ENCODE assay signal across 20 cellular contexts in the genomic region with DNA sequence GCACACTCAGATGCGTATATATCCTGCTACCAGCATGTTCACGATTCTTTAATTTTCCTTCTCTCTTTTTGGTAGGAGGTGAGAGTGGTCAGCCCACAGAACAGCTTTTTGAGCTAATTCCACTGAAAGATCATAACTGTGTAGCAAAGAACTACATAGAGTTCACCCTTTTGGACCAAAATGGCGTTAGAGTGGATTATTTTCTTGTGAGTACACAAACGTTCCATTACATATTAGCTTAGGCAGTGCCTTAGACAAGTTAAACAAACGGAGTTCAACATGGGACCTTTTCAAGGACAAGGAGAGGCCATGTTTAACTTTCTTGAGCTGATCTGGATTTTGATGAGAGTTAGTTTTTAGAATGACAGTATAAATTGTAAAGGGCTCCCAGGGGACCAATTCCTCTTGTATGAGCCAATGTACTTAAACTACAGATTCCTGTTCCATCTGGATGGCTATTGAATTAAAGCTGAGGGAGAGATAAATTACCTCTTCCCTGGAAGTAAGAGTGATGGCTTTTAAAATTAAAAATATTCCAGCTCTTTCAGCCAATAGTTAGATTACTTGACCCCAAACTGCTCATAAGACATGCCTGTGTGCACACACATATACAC. TPM values are rescaled to one million over a fixed set of nuclear protein-coding genes. Genes with fewer than 3 reads are reported as not detected.
DNase-seq lines count a peak whose midpoint lies in the region; ATAC-seq, FAIRE-seq and TF ChIP-seq lines count a peak whose summit lies in the region.
"Had no signal": no experiment of that assay in that cellular context is flagged by ENCODE, and none has a peak within 500 bp of the region (broad histone marks: within the 10 kb centered on the region; RNA-seq: fewer than 3 reads in every experiment).

No MANE protein-coding gene starts in this region.

- no peaks in the 10 kb centered on the region for H3K27me3 Mint-ChIP-seq in CD8-positive, alpha-beta memory T cell
- no peaks in the 10 kb centered on the region for H3K27me3 Mint-ChIP-seq in activated T-helper 17 cell treated with anti-CD3 and anti-CD28 coated beads, Interleukin-2, amount 50 U/mL, for 72 hours

- H3K36me3 ChIP-seq in A673 (ENCODE audit: insufficient read depth, low read length, poor library complexity, severe bottlenecking) (no peaks in the 10 kb centered on the region), mesenchymal stem cell (ENCODE audit: control insufficient read depth in 1 of 2, insufficient read depth in 2 of 2, low read depth in 1 of 2, low read length in 2 of 2) (peaks cover 0 to 36% of the 10 kb centered on the region in 2 experiments)
- H3K36me3 ChIP-seq in CD8-positive, alpha-beta memory T cell (ENCODE audit: insufficient read depth, low read length), result peaks cover 72% of the 10 kb centered on the region

- H2BK5ac ChIP-seq in mesenchymal stem cell (ENCODE audit: low read depth, low read length, poor library complexity, severe bottlenecking), result no peak overlapping the region

- H3K27me3 ChIP-seq in A673 (replicated peaks; ENCODE audit: insufficient read depth, low read depth, low read length, poor library complexity), result no peaks in the 10 kb centered on the region
- no peaks in the 10 kb centered on the region for H3K27me3 ChIP-seq in CD8-positive, alpha-beta memory T cell (ENCODE audit: insufficient read depth, low read length, poor library complexity, severe bottlenecking)
- H3K27me3 ChIP-seq in mesenchymal stem cell (ENCODE audit: control insufficient read depth in 1 of 2, insufficient read depth in 1 of 2, low read length in 2 of 2), result no peaks in the 10 kb centered on the region
- H3K27me3 ChIP-seq: upper lobe of left lung had no signal

- H3K36me3 Mint-ChIP-seq in CD8-positive, alpha-beta memory T cell, result peaks cover 9 to 86% (median 20%) of the 10 kb centered on the region in 3 donors
- peaks cover 95% of the 10 kb centered on the region for H3K36me3 Mint-ChIP-seq in activated T-helper 17 cell treated with anti-CD3 and anti-CD28 coated beads, Interleukin-2, amount 50 U/mL, for 72 hours (ENCODE audit: low read depth)

- H2BK120ac ChIP-seq in mesenchymal stem cell (ENCODE audit: low read depth, low read length), result no peak overlapping the region

- peak overlapping the region; percentile 10 to 84 (median 54) for H3K27ac Mint-ChIP-seq in CD8-positive, alpha-beta memory T cell
- H3K27ac Mint-ChIP-seq in activated T-helper 17 cell treated with anti-CD3 and anti-CD28 coated beads, Interleukin-2, amount 50 U/mL, for 72 hours, result peak overlapping the region; percentile 5

- POLR2A ChIA-PET in A673 (lab: Charles Lee; ENCODE audit: low non-redundant PET), result interaction anchor here (0.6 kb wide), 1 partner anchor 1338 kb away, joined by 4 read pairs; no protein-coding TSS in a partner anchor
- POLR2A ChIA-PET in CD8-positive, alpha-beta memory T cell (lab: Charles Lee), result interaction anchor here (0.6 kb wide), 1 partner anchor 14 kb away, joined by 3 read pairs; no protein-coding TSS in a partner anchor

- peak; percentile 55 for DNase-seq in A673 (ENCODE audit: low spot score)
- DNase-seq in CD8-positive, alpha-beta memory T cell, result no peak
- no peak for DNase-seq in mesenchymal stem cell
- DNase-seq in NCI-H1930 (lab: John Stamatoyannopoulos, UW), result no peak
- DNase-seq in KG1 (lab: John Stamatoyannopoulos, UW), result no peak
- DNase-seq in RCC 7860 (ENCODE audit: low spot score), result no peak
- no peak for DNase-seq in NCI-H2227 treated with DMSO at 0.1 percent for 48 hours (lab: John Stamatoyannopoulos, UW)
- DNase-seq: AML-193; effector memory CD4-positive, alpha-beta T cell; NCI-H2029 treated with DMSO at 0.1 percent for 48 hours; right cardiac atrium; SHP77 treated with DMSO at 0.1 percent for 48 hours; stimulated activated CD4-positive, alpha-beta T cell treated with anti-CD3 and anti-CD28 coated beads, Interleukin-2, amount 100 ng/mL, for 48 hours; stimulated activated CD8-positive, alpha-beta memory T cell treated with anti-CD3 and anti-CD28 coated beads, Interleukin-4, amount 100 ng/mL, for 48 hours; T-helper 9 cell; upper lobe of left lung had no signal

- H3K27ac ChIP-seq in A673 (ENCODE audit: low read depth, low read length, poor library complexity, severe bottlenecking) (no peak overlapping the region), mesenchymal stem cell (ENCODE audit: low read length, poor library complexity, severe bottlenecking) (no peak overlapping the region)
- H3K27ac ChIP-seq in CD8-positive, alpha-beta memory T cell (ENCODE audit: low read depth, low read length), result no peak overlapping the region
- H3K27ac ChIP-seq: upper lobe of left lung had no signal

- no peak overlapping the region for H3K9ac ChIP-seq in mesenchymal stem cell (ENCODE audit: low read length)

- TF ChIP-seq CTCF in A673 (conservative IDR thresholded peaks at IDR 0.05; ENCODE audit: low read depth, low read length), result no peak

- no TSS peak for BruUV-seq in A673 (replicated peaks; lab: Mats Ljungman, UMichigan)

- H3K14ac ChIP-seq in mesenchymal stem cell (ENCODE audit: low read length in 2 of 2), result no peak overlapping the region

- no peak for ATAC-seq in activated T-helper 17 cell treated with anti-CD3 and anti-CD28 coated beads, Interleukin-2, amount 50 U/mL, for 72 hours (replicated peaks)
- ATAC-seq: right cardiac atrium had no signal

- H3K4me1 ChIP-seq in A673 (ENCODE audit: insufficient read depth, low read length, poor library complexity, severe bottlenecking) (no peaks in the 10 kb centered on the region), mesenchymal stem cell (ENCODE audit: control insufficient read depth, insufficient read depth, low read depth, low read length) (peaks cover 6% of the 10 kb centered on the region)
- peaks cover 10% of the 10 kb centered on the region for H3K4me1 ChIP-seq in CD8-positive, alpha-beta memory T cell (ENCODE audit: insufficient read depth, low read length)
- H3K4me1 ChIP-seq: upper lobe of left lung had no signal

- H3K4me3 Mint-ChIP-seq in CD8-positive, alpha-beta memory T cell, result no peak overlapping the region
- no peak overlapping the region for H3K4me3 Mint-ChIP-seq in activated T-helper 17 cell treated with anti-CD3 and anti-CD28 coated beads, Interleukin-2, amount 50 U/mL, for 72 hours

- intact Hi-C loops in A673 (cut with micrococcal nuclease; ENCODE audit: unreplicated experiment), result no loop called here

- 93% methylated on average over 5 of the region's 5 CpGs for WGBS in mesenchymal stem cell

- H2BK12ac ChIP-seq in mesenchymal stem cell (ENCODE audit: low read length in 2 of 2), result peak overlapping the region in 1 of 2 experiments; percentile 39

- H3K4me3 ChIP-seq in A673 (ENCODE audit: low read depth, low read length, poor library complexity, severe bottlenecking) (no peak overlapping the region), mesenchymal stem cell (ENCODE audit: insufficient read depth in 1 of 2, low read depth in 1 of 2, low read length in 2 of 2) (no peak overlapping the region)
- H3K4me3 ChIP-seq in CD8-positive, alpha-beta memory T cell (ENCODE audit: low read length), result no peak overlapping the region
- H3K4me3 ChIP-seq: lung, upper lobe of left lung had no signal

- FAIRE-seq in RCC 7860 (lab: Jason Lieb, UNC), result no peak

- H3K4me2 ChIP-seq in mesenchymal stem cell (ENCODE audit: low read length, poor library complexity, severe bottlenecking), result no peak overlapping the region

- no peaks in the 10 kb centered on the region for H3K79me1 ChIP-seq in mesenchymal stem cell (replicated peaks; ENCODE audit: low read length, poor library complexity, severe bottlenecking)

- H2AFZ ChIP-seq in mesenchymal stem cell (ENCODE audit: low read depth, low read length), result no peak overlapping the region

- no peak overlapping the region for H2AK5ac ChIP-seq in mesenchymal stem cell (ENCODE audit: low read length, severe bottlenecking)

- H4K91ac ChIP-seq in mesenchymal stem cell (ENCODE audit: low read length), result no peak overlapping the region

- CTCF ChIA-PET in A673 (lab: Charles Lee), result interaction anchor here (0.6 kb wide), 1 partner anchor 729 kb away, joined by 4 read pairs; no protein-coding TSS in a partner anchor
- CTCF ChIA-PET in CD8-positive, alpha-beta memory T cell (lab: Charles Lee), result interaction anchor here (1.0 to 1.6 kb wide), 4 partner anchors 19 to 247 kb away, joined by 3 to 5 read pairs (median 4); no protein-coding TSS in a partner anchor

- no peak overlapping the region for H2BK15ac ChIP-seq in mesenchymal stem cell (ENCODE audit: low read depth, poor library complexity, severe bottlenecking)

- H3K9me3 ChIP-seq in A673 (ENCODE audit: low read depth, low read length, poor library complexity, severe bottlenecking), result no peaks in the 10 kb centered on the region
- no peaks in the 10 kb centered on the region for H3K9me3 ChIP-seq in CD8-positive, alpha-beta memory T cell (ENCODE audit: low read length)
- H3K9me3 ChIP-seq in mesenchymal stem cell (ENCODE audit: control insufficient read depth, low read length), result no peaks in the 10 kb centered on the region
- H3K9me3 ChIP-seq: upper lobe of left lung had no signal

- peaks cover 22 to 42% (median 42%) of the 10 kb centered on the region in 3 donors for H3K4me1 Mint-ChIP-seq in CD8-positive, alpha-beta memory T cell
- no peaks in the 10 kb centered on the region for H3K4me1 Mint-ChIP-seq in activated T-helper 17 cell treated with anti-CD3 and anti-CD28 coated beads, Interleukin-2, amount 50 U/mL, for 72 hours

- peak overlapping the region; percentile 41 for H4K8ac ChIP-seq in mesenchymal stem cell (ENCODE audit: low read length)

- no peaks in the 10 kb centered on the region for H3K9me3 Mint-ChIP-seq in CD8-positive, alpha-beta memory T cell
- H3K9me3 Mint-ChIP-seq in activated T-helper 17 cell treated with anti-CD3 and anti-CD28 coated beads, Interleukin-2, amount 50 U/mL, for 72 hours, result no peaks in the 10 kb centered on the region

- H3K18ac ChIP-seq in mesenchymal stem cell (ENCODE audit: low read depth in 1 of 2, low read length in 2 of 2), result peak overlapping the region in 1 of 2 experiments; percentile 21

- no peak overlapping the region for H3K23ac ChIP-seq in mesenchymal stem cell (ENCODE audit: low read length in 2 of 2)

- no peak overlapping the region for H3K4ac ChIP-seq in mesenchymal stem cell (ENCODE audit: low read depth in 1 of 2, low read length in 2 of 2)

RNA-seq across cellular contexts. Expression of gene ARMH2, which starts 25.5 kb away (rescaled TPM):
- not detected in 2 replicates for total RNA-seq in A673 (2021)
- under 1 TPM in 1 of 2 experiments, not detected in 1; 0.55 TPM for total RNA-seq in CD8-positive, alpha-beta memory T cell
- 0.78 TPM for polyA plus RNA-seq in CD8-positive, alpha-beta memory T cell
- under 1 TPM; 0.43 to 0.45 TPM for total RNA-seq in activated T-helper 17 cell treated with anti-CD3 and anti-CD28 coated beads, Interleukin-2, amount 50 U/mL, for 72 hours
- polyA plus RNA-seq in mesenchymal stem cell (2013, experiment 1 of 2), result not detected
- not detected for polyA plus RNA-seq in mesenchymal stem cell (2013, experiment 2 of 2)
- total RNA-seq: HT-29, M059J, right cardiac atrium had no signal
- polyA plus RNA-seq: right cardiac atrium had no signal

RNA-seq across cellular contexts. Expression of gene GMNN, which starts 49.5 kb away (rescaled TPM):
- 100 and 111 TPM in 2 replicates for total RNA-seq in A673 (2021)
- total RNA-seq in CD8-positive, alpha-beta memory T cell, result 10 to 100 TPM; 65.8 to 67.0 TPM
- polyA plus RNA-seq in CD8-positive, alpha-beta memory T cell, result 6.8 TPM
- total RNA-seq in activated T-helper 17 cell treated with anti-CD3 and anti-CD28 coated beads, Interleukin-2, amount 50 U/mL, for 72 hours, result 10 to 100 TPM; 61.3 to 80.4 TPM
- polyA plus RNA-seq in mesenchymal stem cell (2013, experiment 1 of 2), result 29.6 TPM
- polyA plus RNA-seq in mesenchymal stem cell (2013, experiment 2 of 2), result 31.0 TPM
